In the genomic region with DNA sequence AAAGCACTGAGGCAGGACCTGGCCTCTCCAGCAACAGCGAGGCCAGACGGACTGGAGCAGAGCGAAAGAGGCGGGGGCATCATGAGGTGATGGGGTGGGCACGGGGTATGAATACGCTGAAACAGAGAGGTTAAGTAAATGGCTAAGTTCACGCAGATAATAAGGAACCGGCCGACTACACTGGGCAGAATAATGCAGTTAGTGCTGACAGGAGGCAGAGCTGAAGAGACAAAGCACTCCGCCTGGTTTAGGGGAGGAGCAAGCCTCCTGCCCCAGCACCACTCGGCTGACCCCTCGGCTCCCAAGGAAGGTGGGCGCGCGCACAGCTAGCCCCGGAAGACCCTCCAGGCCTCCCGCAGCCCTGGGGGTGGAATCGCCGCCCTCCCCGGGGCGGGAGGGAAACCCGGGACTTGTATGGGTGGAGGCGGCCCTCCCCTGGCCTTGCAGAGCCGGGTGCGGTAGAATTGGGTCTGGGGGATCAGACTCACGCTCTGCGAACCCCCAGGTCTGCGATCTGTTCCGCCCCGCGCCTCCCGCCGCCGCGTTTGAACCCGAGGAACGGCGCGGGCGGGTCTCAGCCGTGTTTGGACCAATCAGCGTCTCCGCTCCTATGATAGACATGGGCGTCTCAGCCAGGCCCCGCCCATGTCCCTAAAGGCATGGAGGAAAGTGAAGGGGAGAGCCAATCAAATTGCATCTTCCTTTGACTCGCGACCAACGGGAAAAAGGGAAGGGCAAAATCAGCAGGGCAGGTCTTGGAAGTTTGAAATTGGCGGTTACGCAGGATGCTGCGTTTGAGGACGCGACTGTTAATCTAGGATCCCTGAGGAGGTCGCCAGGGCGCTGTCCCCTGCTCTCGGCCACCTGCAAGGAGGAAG, we compare ENCODE assay signal across 8 cellular contexts. TPM values are rescaled to one million over a fixed set of nuclear protein-coding genes. Genes with fewer than 3 reads are reported as not detected.
DNase-seq lines count a peak whose midpoint lies in the region; ATAC-seq and TF ChIP-seq lines count a peak whose summit lies in the region.

A gene with protein sequence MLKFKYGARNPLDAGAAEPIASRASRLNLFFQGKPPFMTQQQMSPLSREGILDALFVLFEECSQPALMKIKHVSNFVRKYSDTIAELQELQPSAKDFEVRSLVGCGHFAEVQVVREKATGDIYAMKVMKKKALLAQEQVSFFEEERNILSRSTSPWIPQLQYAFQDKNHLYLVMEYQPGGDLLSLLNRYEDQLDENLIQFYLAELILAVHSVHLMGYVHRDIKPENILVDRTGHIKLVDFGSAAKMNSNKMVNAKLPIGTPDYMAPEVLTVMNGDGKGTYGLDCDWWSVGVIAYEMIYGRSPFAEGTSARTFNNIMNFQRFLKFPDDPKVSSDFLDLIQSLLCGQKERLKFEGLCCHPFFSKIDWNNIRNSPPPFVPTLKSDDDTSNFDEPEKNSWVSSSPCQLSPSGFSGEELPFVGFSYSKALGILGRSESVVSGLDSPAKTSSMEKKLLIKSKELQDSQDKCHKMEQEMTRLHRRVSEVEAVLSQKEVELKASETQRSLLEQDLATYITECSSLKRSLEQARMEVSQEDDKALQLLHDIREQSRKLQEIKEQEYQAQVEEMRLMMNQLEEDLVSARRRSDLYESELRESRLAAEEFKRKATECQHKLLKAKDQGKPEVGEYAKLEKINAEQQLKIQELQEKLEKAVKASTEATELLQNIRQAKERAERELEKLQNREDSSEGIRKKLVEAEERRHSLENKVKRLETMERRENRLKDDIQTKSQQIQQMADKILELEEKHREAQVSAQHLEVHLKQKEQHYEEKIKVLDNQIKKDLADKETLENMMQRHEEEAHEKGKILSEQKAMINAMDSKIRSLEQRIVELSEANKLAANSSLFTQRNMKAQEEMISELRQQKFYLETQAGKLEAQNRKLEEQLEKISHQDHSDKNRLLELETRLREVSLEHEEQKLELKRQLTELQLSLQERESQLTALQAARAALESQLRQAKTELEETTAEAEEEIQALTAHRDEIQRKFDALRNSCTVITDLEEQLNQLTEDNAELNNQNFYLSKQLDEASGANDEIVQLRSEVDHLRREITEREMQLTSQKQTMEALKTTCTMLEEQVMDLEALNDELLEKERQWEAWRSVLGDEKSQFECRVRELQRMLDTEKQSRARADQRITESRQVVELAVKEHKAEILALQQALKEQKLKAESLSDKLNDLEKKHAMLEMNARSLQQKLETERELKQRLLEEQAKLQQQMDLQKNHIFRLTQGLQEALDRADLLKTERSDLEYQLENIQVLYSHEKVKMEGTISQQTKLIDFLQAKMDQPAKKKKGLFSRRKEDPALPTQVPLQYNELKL (N-terminal part only) (minus strand): TSS at position 560 of the 878 bp plus-strand sequence. CDS start 1,152 bp downstream, outside the sequence.

- WGBS in esophagus squamous epithelium, 2 donors = 1 to 4% methylated on average over 12 to 20 of the region's 56 CpGs

- peak; percentile 99 for ATAC-seq in DND-41 (ENCODE audit: insufficient read depth, low read depth)
- ATAC-seq in GM21825 (IDR thresholded peaks at IDR 0.05; ENCODE audit: unreplicated experiment) = peak; percentile 99
- peak; percentile 100 for ATAC-seq in activated T-cell treated with anti-CD3 and anti-CD28 coated beads, Interleukin-2, amount 50 U/mL, for 4 hours

- intact Hi-C loops in esophagus squamous epithelium (cut with DNase I) = no loop called here

- peaks cover 15% of the 10 kb centered on the region for H3K4me1 Mint-ChIP-seq in activated T-cell treated with anti-CD3 and anti-CD28 coated beads, Interleukin-2, amount 50 U/mL, for 4 hours (ENCODE audit: low read depth)

- no peak for TF ChIP-seq POLR2A in Peyer's patch (IDR thresholded peaks at IDR 0.05)
- peak in 1 of 4 donors; percentile 49 for TF ChIP-seq POLR2A in esophagus squamous epithelium (IDR thresholded peaks at IDR 0.05)

- H3K9me3 ChIP-seq in DND-41 (ENCODE audit: insufficient read depth, low read length, severe bottlenecking) (no peaks in the 10 kb centered on the region), KOPT-K1 (ENCODE audit: insufficient read depth, low read length, poor library complexity, severe bottlenecking) (no peaks in the 10 kb centered on the region), Peyer's patch (no peaks in the 10 kb centered on the region), esophagus squamous epithelium (no peaks in the 10 kb centered on the region)

- H3K36me3 Mint-ChIP-seq in activated T-cell treated with anti-CD3 and anti-CD28 coated beads, Interleukin-2, amount 50 U/mL, for 4 hours (ENCODE audit: insufficient read depth) = no peaks in the 10 kb centered on the region

- peaks cover 30% of the 10 kb centered on the region for H3K4me1 ChIP-seq in DND-41 (ENCODE audit: insufficient read depth, low read length)
- H3K4me1 ChIP-seq in Peyer's patch = peaks cover 0 to 4% (median 0%) of the 10 kb centered on the region in 4 donors
- H3K4me1 ChIP-seq in esophagus squamous epithelium = peaks cover 0 to 17% (median 7%) of the 10 kb centered on the region in 3 donors

- peak within 1 kb of the TSS; percentile 87 for H3K4me3 Mint-ChIP-seq in activated T-cell treated with anti-CD3 and anti-CD28 coated beads, Interleukin-2, amount 50 U/mL, for 4 hours

- H3K27ac ChIP-seq in DND-41 (ENCODE audit: low read length) = peak within 1 kb of the TSS; percentile 85
- H3K27ac ChIP-seq in KOPT-K1 (ENCODE audit: low read depth, low read length, poor library complexity, severe bottlenecking) = peak within 1 kb of the TSS; percentile 85
- H3K27ac ChIP-seq in Peyer's patch = peak within 1 kb of the TSS in 2 of 4 donors; percentile 38 to 69
- peak within 1 kb of the TSS in 3 of 4 donors; percentile 72 to 87 (median 74) for H3K27ac ChIP-seq in esophagus squamous epithelium

- peaks cover 38% of the 10 kb centered on the region for H3K36me3 ChIP-seq in DND-41 (ENCODE audit: insufficient read depth, low read length)
- H3K36me3 ChIP-seq in KOPT-K1 (ENCODE audit: insufficient read depth, low read length) = peaks cover 37% of the 10 kb centered on the region
- H3K36me3 ChIP-seq in Peyer's patch = no peaks in the 10 kb centered on the region
- H3K36me3 ChIP-seq in esophagus squamous epithelium = no peaks in the 10 kb centered on the region

- TF ChIP-seq CTCF in DND-41 (IDR thresholded peaks at IDR 0.05; ENCODE audit: borderline replicate concordance, extremely low read depth, low read length, poor library complexity, severe bottlenecking) (no peak), Peyer's patch (IDR thresholded peaks at IDR 0.05) (no peak), esophagus squamous epithelium (IDR thresholded peaks at IDR 0.05) (no peak)

- peaks cover 2% of the 10 kb centered on the region for H3K27me3 Mint-ChIP-seq in activated T-cell treated with anti-CD3 and anti-CD28 coated beads, Interleukin-2, amount 50 U/mL, for 4 hours (ENCODE audit: low read depth)

- no peaks in the 10 kb centered on the region for H4K20me1 ChIP-seq in DND-41 (ENCODE audit: insufficient read depth, low read length)

- no peaks in the 10 kb centered on the region for H3K9me3 Mint-ChIP-seq in activated T-cell treated with anti-CD3 and anti-CD28 coated beads, Interleukin-2, amount 50 U/mL, for 4 hours

- peak within 1 kb of the TSS; percentile 81 for H3K9ac ChIP-seq in DND-41 (ENCODE audit: low read depth, low read length)

- peaks cover 5% of the 10 kb centered on the region for H3K27me3 ChIP-seq in DND-41 (ENCODE audit: insufficient read depth, low read length, poor library complexity)
- no peaks in the 10 kb centered on the region for H3K27me3 ChIP-seq in Peyer's patch
- H3K27me3 ChIP-seq in esophagus squamous epithelium = no peaks in the 10 kb centered on the region

- H3K4me2 ChIP-seq in DND-41 (ENCODE audit: insufficient read depth, low read length) = peak within 1 kb of the TSS; percentile 65

- peak within 1 kb of the TSS; percentile 82 for H2AFZ ChIP-seq in DND-41 (ENCODE audit: low read depth, low read length)

- peak within 1 kb of the TSS; percentile 54 to 79 for H3K4me3 ChIP-seq in DND-41 (ENCODE audit: low read depth in 1 of 2, low read length in 2 of 2)
- H3K4me3 ChIP-seq in Peyer's patch = peak within 1 kb of the TSS; percentile 74 to 94 (median 81)
- peak within 1 kb of the TSS; percentile 84 to 94 (median 86) for H3K4me3 ChIP-seq in esophagus squamous epithelium

- DNase-seq in DND-41 = peak; percentile 94
- DNase-seq in Peyer's patch = peak; percentile 88 to 95 (median 91)
- DNase-seq in activated T-cell treated with anti-CD3 and anti-CD28 coated beads, Interleukin-2, amount 50 U/mL, for 4 hours = peak; percentile 80
- peak; percentile 53 for DNase-seq in esophagus squamous epithelium (lab: John Stamatoyannopoulos, UW)
- DNase-seq in myocyte (ENCODE audit: low read depth) = peak; percentile 97
- DNase-seq in stimulated activated CD8-positive, alpha-beta memory T cell treated with anti-CD3 and anti-CD28 coated beads, Interleukin-7, amount 100 ng/mL, for 4 hours (ENCODE audit: low read depth in 2 of 2) = peak; percentile 71 to 76

- peaks cover 34% of the 10 kb centered on the region for H3K79me2 ChIP-seq in DND-41 (ENCODE audit: insufficient read depth, low read length)

RNA-seq across cellular contexts. Expression of the gene that starts here (rescaled TPM):
- total RNA-seq in Peyer's patch = 10 to 100 TPM; 10.3 to 75.9 (median 21.9) TPM
- total RNA-seq in activated T-cell treated with anti-CD3 and anti-CD28 coated beads, Interleukin-2, amount 50 U/mL, for 4 hours = 1 to 10 TPM; 5.2 to 8.9 (median 5.3) TPM
- total RNA-seq in esophagus squamous epithelium = 10 to 100 TPM in 3 of 4 donors, 1 to 10 TPM in 1; 6.7 to 23.1 (median 13.9) TPM
- 4.7 and 5.6 TPM in 2 replicates for total RNA-seq in myocyte
- 1.2 TPM for polyA plus RNA-seq in myocyte (2012)
